In genomic region chr7:64888901-64889685, GRCh38 we compare ENCODE assay signal across 8 cellular contexts. TPM values are rescaled to one million over a fixed set of nuclear protein-coding genes. Genes with fewer than 3 reads are reported as not detected.
A peak's percentile ranks its signal among the peaks of the same experiment; 100 is the strongest.
DNase-seq lines count a peak whose midpoint lies in the region; ATAC-seq and TF ChIP-seq lines count a peak whose summit lies in the region.

No MANE protein-coding gene starts in this region.

- intact Hi-C loops in CD4-positive, alpha-beta memory T cell (cut with micrococcal nuclease), result loop anchor here (2.0 to 5.0 kb wide), 3 partner anchors 14 to 418 kb away; partner anchors contain the start of genes ERV3-1 and ZNF273
- intact Hi-C loops in mucosa of descending colon (cut with DNase I, micrococcal nuclease), result no loop called here

- CTCF ChIA-PET in CD4-positive, alpha-beta memory T cell (lab: Charles Lee; ENCODE audit: partially characterized antibody), result interaction anchor here (0.7 to 1.2 kb wide), 4 partner anchors 8 to 223 kb away, joined by 3 to 5 read pairs (median 4); partner anchors contain the start of genes ZNF107 and ZNF273

- WGBS in endodermal cell (ENCODE audit: insufficient coverage in 1 of 2, insufficient read length in 1 of 2), 2 experiments, result 7 to 8% methylated on average over 23 to 60 of the region's 60 CpGs

- H3K27ac ChIP-seq in CD4-positive, alpha-beta memory T cell (ENCODE audit: low read depth, low read length), result no peak overlapping the region
- H3K27ac ChIP-seq in endodermal cell (ENCODE audit: low read depth, low read length), result no peak overlapping the region

- H3K4me1 ChIP-seq in CD4-positive, alpha-beta memory T cell (ENCODE audit: insufficient read depth, low read length), result peaks cover 18% of the 10 kb centered on the region
- H3K4me1 ChIP-seq in endodermal cell (ENCODE audit: control insufficient read depth, insufficient read depth, low read length), result peaks cover 6% of the 10 kb centered on the region
- peaks cover 17% of the 10 kb centered on the region for H3K4me1 ChIP-seq in mucosa of descending colon (ENCODE audit: low read depth)

- peaks cover 5% of the 10 kb centered on the region for H3K27me3 ChIP-seq in CD4-positive, alpha-beta memory T cell (ENCODE audit: insufficient read depth, low read length)
- peaks cover 61% of the 10 kb centered on the region for H3K27me3 ChIP-seq in endodermal cell (ENCODE audit: control insufficient read depth, insufficient read depth, low read length, poor library complexity, severe bottlenecking)

- no peaks in the 10 kb centered on the region for H3K36me3 Mint-ChIP-seq in CD4-positive, alpha-beta memory T cell
- H3K36me3 Mint-ChIP-seq in endodermal cell (ENCODE audit: low read depth), result no peaks in the 10 kb centered on the region

- peak overlapping the region; percentile 16 to 65 for H3K4me3 ChIP-seq in CD4-positive, alpha-beta memory T cell (ENCODE audit: low read length in 2 of 2)
- H3K4me3 ChIP-seq in endodermal cell (ENCODE audit: low read length) (peak overlapping the region; percentile 76), mucosa of descending colon (no peak overlapping the region)

- no peak overlapping the region for H3K9ac ChIP-seq in endodermal cell (ENCODE audit: extremely low read depth, low read length, poor library complexity, severe bottlenecking)

- peak overlapping the region in 3 of 7 donors; percentile 2 to 74 (median 42) for H3K27ac Mint-ChIP-seq in CD4-positive, alpha-beta memory T cell
- H3K27ac Mint-ChIP-seq in endodermal cell, result no peak overlapping the region

- no peaks in the 10 kb centered on the region for H3K9me3 Mint-ChIP-seq in CD4-positive, alpha-beta memory T cell
- H3K9me3 Mint-ChIP-seq in endodermal cell, result peaks cover 1% of the 10 kb centered on the region

- POLR2A ChIA-PET in CD4-positive, alpha-beta memory T cell (lab: Charles Lee; ENCODE audit: partially characterized antibody), result interaction anchor here (1.0 to 1.8 kb wide), 2 partner anchors 14 to 117 kb away, joined by 3 to 12 read pairs; partner anchors contain the start of genes ERV3-1 and ZNF273

- TF ChIP-seq CTCF in endodermal cell (conservative IDR thresholded peaks at IDR 0.05) (no peak), mucosa of descending colon (IDR thresholded peaks at IDR 0.05) (no peak)

- ATAC-seq in mucosa of descending colon, result peak; percentile 82
- no peak for ATAC-seq in HG03460 (IDR thresholded peaks at IDR 0.05; ENCODE audit: unreplicated experiment)

- peaks cover 27 to 40% of the 10 kb centered on the region in 2 donors for H3K27me3 Mint-ChIP-seq in CD4-positive, alpha-beta memory T cell
- peaks cover 84% of the 10 kb centered on the region for H3K27me3 Mint-ChIP-seq in endodermal cell (ENCODE audit: insufficient read depth)

- no peaks in the 10 kb centered on the region for H3K9me3 ChIP-seq in CD4-positive, alpha-beta memory T cell (ENCODE audit: control insufficient read depth in 1 of 2, low read length in 2 of 2)
- H3K9me3 ChIP-seq in endodermal cell (ENCODE audit: control insufficient read depth, low read length) (no peaks in the 10 kb centered on the region), mucosa of descending colon (no peaks in the 10 kb centered on the region)

- H3K4me3 Mint-ChIP-seq in CD4-positive, alpha-beta memory T cell, result peak overlapping the region; percentile 82 to 97 (median 90)
- H3K4me3 Mint-ChIP-seq in endodermal cell, result peak overlapping the region; percentile 59

- peak in 4 of 5 donors; percentile 9 to 23 (median 14) for DNase-seq in CD4-positive, alpha-beta memory T cell
- peak; percentile 21 to 44 for DNase-seq in NOMO-1 (lab: John Stamatoyannopoulos, UW; ENCODE audit: unreplicated experiment in 2 of 2)
- peak; percentile 57 for DNase-seq in endodermal cell
- peak in 2 of 3 donors; percentile 53 to 57 for DNase-seq in mucosa of descending colon
- DNase-seq in ureter (ENCODE audit: low spot score), result peak; percentile 57
- no peak for DNase-seq in DMS79 treated with DMSO at 0.1 percent for 48 hours (lab: John Stamatoyannopoulos, UW)
- no peak for DNase-seq in NCI-H1048 (lab: John Stamatoyannopoulos, UW)

- H3K36me3 ChIP-seq in CD4-positive, alpha-beta memory T cell (ENCODE audit: insufficient read depth, low read length), result no peaks in the 10 kb centered on the region
- H3K36me3 ChIP-seq in endodermal cell (ENCODE audit: control insufficient read depth, insufficient read depth, low read length), result no peaks in the 10 kb centered on the region
- no peaks in the 10 kb centered on the region for H3K36me3 ChIP-seq in mucosa of descending colon (ENCODE audit: low read depth)

- peaks cover 5 to 21% (median 13%) of the 10 kb centered on the region in 4 donors for H3K4me1 Mint-ChIP-seq in CD4-positive, alpha-beta memory T cell
- H3K4me1 Mint-ChIP-seq in endodermal cell, result peaks cover 11% of the 10 kb centered on the region

RNA-seq across cellular contexts. Expression of gene ZNF273, which starts 14.0 kb away (rescaled TPM):
- total RNA-seq in CD4-positive, alpha-beta memory T cell, result 1 to 10 TPM; 8.3 to 8.9 TPM
- 1 to 10 TPM; 5.0 to 5.1 TPM for polyA plus RNA-seq in CD4-positive, alpha-beta memory T cell
- total RNA-seq in endodermal cell, result 10 to 100 TPM; 15.5 to 20.5 TPM
- 16.2 TPM for polyA plus RNA-seq in endodermal cell (2013, experiment 1 of 2)
- 16.7 TPM for polyA plus RNA-seq in endodermal cell (2013, experiment 2 of 2)
- total RNA-seq in mucosa of descending colon, result 1 to 10 TPM; 6.5 to 7.6 (median 6.9) TPM
- total RNA-seq in ureter, result 11.6 TPM

Comparison
In these comparisons a context has a peak if more than half of its experiments do, and no peak if none do; other contexts are left out.
1. DNase-seq: peak in CD4-positive, alpha-beta memory T cell (4 of 5), NOMO-1 (2 of 2), endodermal cell (single experiment), mucosa of descending colon (2 of 3) and ureter (single experiment); none in DMS79 treated with DMSO at 0.1 percent for 48 hours (single experiment) and NCI-H1048 (single experiment).